In the genomic region with DNA sequence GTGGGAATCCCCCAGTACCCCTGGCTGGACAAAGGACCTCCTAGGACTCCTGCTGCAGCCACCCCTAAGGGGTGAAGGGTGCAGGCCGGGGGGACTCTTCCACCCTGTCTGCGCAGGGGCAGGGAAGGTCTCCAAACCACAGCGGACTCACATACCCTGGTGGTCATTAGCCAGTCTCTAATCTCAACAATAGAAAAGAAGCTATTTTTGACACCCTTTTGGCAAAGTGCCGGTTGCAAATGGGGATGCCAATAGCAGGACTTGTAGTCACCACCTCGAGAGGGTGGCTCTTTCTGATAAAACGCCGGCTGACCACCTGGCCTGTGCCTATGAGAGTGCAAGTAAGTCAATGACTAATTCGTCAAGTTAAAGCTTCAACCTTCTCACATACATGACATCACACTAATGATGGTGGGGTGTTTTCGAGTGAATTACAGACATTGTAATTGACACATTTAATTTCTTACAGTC, we compare ENCODE assay signal across 15 cellular contexts. TPM values are rescaled to one million over a fixed set of nuclear protein-coding genes. Genes with fewer than 3 reads are reported as not detected.
DNase-seq lines count a peak whose midpoint lies in the region; TF ChIP-seq lines count a peak whose summit lies in the region.
"Had no signal": no experiment of that assay in that cellular context is flagged by ENCODE, and none has a peak within 500 bp of the region (broad histone marks: within the 10 kb centered on the region; RNA-seq: fewer than 3 reads in every experiment).

No MANE protein-coding gene starts in this region.

- no peaks in the 10 kb centered on the region for H3K36me3 Mint-ChIP-seq in Calu3 (ENCODE audit: insufficient read depth, unreplicated experiment)
- no peaks in the 10 kb centered on the region for H3K36me3 Mint-ChIP-seq in immature natural killer cell

- H3K9me3 Mint-ChIP-seq in Calu3 (ENCODE audit: low read depth, unreplicated experiment), result no peaks in the 10 kb centered on the region
- H3K9me3 Mint-ChIP-seq in immature natural killer cell, result no peaks in the 10 kb centered on the region
- H3K9me3 Mint-ChIP-seq: activated naive CD4-positive, alpha-beta T cell treated with anti-CD3 and anti-CD28 coated beads for 36 hours; T-helper 1 cell treated with Interleukin-12 subunit alpha and Interleukin-12 subunit beta and Interleukin-4 antibody, amounts not matched to agents 30 μg/mL and 1 μg/mL, for 36 hours had no signal

- BruUV-seq in Calu3 (replicated peaks; lab: Mats Ljungman, UMichigan), result no TSS peak

- H3K4me3 Mint-ChIP-seq in Calu3 (ENCODE audit: low read depth, unreplicated experiment), result no peak overlapping the region
- H3K4me3 Mint-ChIP-seq in immature natural killer cell, result no peak overlapping the region
- H3K4me3 Mint-ChIP-seq: activated naive CD4-positive, alpha-beta T cell treated with anti-CD3 and anti-CD28 coated beads for 36 hours; T-helper 1 cell treated with Interleukin-12 subunit alpha and Interleukin-12 subunit beta and Interleukin-4 antibody, amounts not matched to agents 30 μg/mL and 1 μg/mL, for 36 hours had no signal

- no peak overlapping the region for H3K27ac Mint-ChIP-seq in Calu3 (ENCODE audit: unreplicated experiment)
- no peak overlapping the region for H3K27ac Mint-ChIP-seq in immature natural killer cell
- H3K27ac Mint-ChIP-seq: activated naive CD4-positive, alpha-beta T cell treated with anti-CD3 and anti-CD28 coated beads for 36 hours; T-helper 1 cell treated with Interleukin-12 subunit alpha and Interleukin-12 subunit beta and Interleukin-4 antibody, amounts not matched to agents 30 μg/mL and 1 μg/mL, for 36 hours had no signal

- CTCF ChIA-PET in Calu3 (lab: Charles Lee), result interaction anchor here (0.5 to 1.2 kb wide), 4 partner anchors 13 to 667 kb away, joined by 3 to 4 read pairs (median 3); no protein-coding TSS in a partner anchor

- DNase-seq in Calu3 (peak; percentile 57), M059J (ENCODE audit: low read depth) (peak; percentile 82), cardiac fibroblast (ENCODE audit: low read depth in 2 of 2) (peak; percentile 54 to 61), lung microvascular endothelial cell (ENCODE audit: low read depth in 2 of 2) (peak; percentile 6 to 38), immature natural killer cell (no peak), NCI-H1417 (lab: John Stamatoyannopoulos, UW) (no peak), NCI-H526 treated with DMSO at 0.1 percent for 48 hours (lab: John Stamatoyannopoulos, UW) (no peak)
- no peak for DNase-seq in activated CD4-positive, alpha-beta T cell treated with anti-CD3 and anti-CD28 coated beads for 48 hours
- DNase-seq: activated CD4-positive, alpha-beta T cell treated with anti-CD3 and anti-CD28 coated beads for 1 hour; activated naive CD4-positive, alpha-beta T cell treated with anti-CD3 and anti-CD28 coated beads for 36 hours; kidney glomerular epithelial cell; NCI-H1436; stimulated activated naive CD8-positive, alpha-beta T cell treated with anti-CD3 and anti-CD28 coated beads, Interleukin-15, Interleukin-2, amounts not matched to agents 100 U/mL and 50 U/mL, for 24 hours had no signal

- TF ChIP-seq CTCF in Calu3 (IDR thresholded peaks at IDR 0.05; ENCODE audit: unreplicated experiment) (no peak), cardiac fibroblast (IDR thresholded peaks at IDR 0.05; ENCODE audit: low read depth, low read length) (no peak)

- H3K4me1 Mint-ChIP-seq in Calu3 (ENCODE audit: low read depth, unreplicated experiment) (peaks cover 40% of the 10 kb centered on the region), immature natural killer cell (peaks cover 0 to 3% of the 10 kb centered on the region in 2 donors)

- H3K27me3 Mint-ChIP-seq in Calu3 (ENCODE audit: unreplicated experiment) (no peaks in the 10 kb centered on the region), immature natural killer cell (ENCODE audit: low read depth in 3 of 3) (peaks cover 3 to 7% (median 5%) of the 10 kb centered on the region in 3 donors)

- intact Hi-C loops in Calu3 (cut with micrococcal nuclease; ENCODE audit: unreplicated experiment), result no loop called here

- no peak overlapping the region for H3K4me3 ChIP-seq in cardiac fibroblast (replicated peaks in 1 of 2; ENCODE audit: low read depth in 2 of 2, low read length in 2 of 2)
- H3K4me3 ChIP-seq: cardiac muscle cell had no signal

RNA-seq across cellular contexts. Expression of a gene that starts 23.0 kb away (rescaled TPM):
- total RNA-seq in Calu3 (2022), result 0.19 and 0.61 TPM in 2 replicates
- total RNA-seq in M059J (2014; rRNA removed; shearing (Covaris generic)), result 0.05 TPM in 1 of 2 replicates, not detected in the other
- total RNA-seq in lung microvascular endothelial cell, result under 0.01 and 0.40 TPM in 2 replicates
- polyA plus RNA-seq in immature natural killer cell, result under 1 TPM in 1 of 3 donors, not detected in 2; 0.09 TPM
- total RNA-seq: cardiac muscle cell had no signal

Comparison
In these comparisons a context has a peak if more than half of its experiments do, and no peak if none do; other contexts are left out.
1. DNase-seq: peak in Calu3 (single experiment), M059J (single experiment), cardiac fibroblast (2 of 2) and lung microvascular endothelial cell (2 of 2); none in immature natural killer cell (0 of 3), NCI-H1417 (0 of 3), activated CD4-positive, alpha-beta T cell treated with anti-CD3 and anti-CD28 coated beads for 48 hours (single experiment) and NCI-H526 treated with DMSO at 0.1 percent for 48 hours (single experiment).